ENCODE assay signal across 13 cellular contexts in genomic region chr18:41936471-41937134, GRCh38. TPM values are rescaled to one million over a fixed set of nuclear protein-coding genes. Genes with fewer than 3 reads are reported as not detected.
DNase-seq lines count a peak whose midpoint lies in the region; ATAC-seq and TF ChIP-seq lines count a peak whose summit lies in the region.
"Had no signal": no experiment of that assay in that cellular context is flagged by ENCODE, and none has a peak within 500 bp of the region (broad histone marks: within the 10 kb centered on the region; RNA-seq: fewer than 3 reads in every experiment).

No MANE protein-coding gene starts in this region.

- no peaks in the 10 kb centered on the region for H4K20me1 ChIP-seq in Loucy (ENCODE audit: insufficient read depth, low read length, poor library complexity, severe bottlenecking)

- ATAC-seq in GM21381 (IDR thresholded peaks at IDR 0.05; ENCODE audit: unreplicated experiment) (peak; percentile 73), HG03139 (IDR thresholded peaks at IDR 0.05; ENCODE audit: unreplicated experiment) (no peak)

- peak overlapping the region; percentile 54 for H4K8ac ChIP-seq in mesenchymal stem cell (ENCODE audit: low read length)

- no peaks in the 10 kb centered on the region for H3F3A ChIP-seq in Loucy (ENCODE audit: low read depth)

- 43% methylated on average over 1 of the region's 2 CpGs for WGBS in mesenchymal stem cell
- WGBS in esophagus squamous epithelium, 2 donors: 36 to 41% methylated on average over 2 of the region's 2 CpGs

- no peaks in the 10 kb centered on the region for H3K9me2 ChIP-seq in Loucy (replicated peaks; ENCODE audit: low read depth, low read length)

- no peak overlapping the region for H2AK5ac ChIP-seq in mesenchymal stem cell (ENCODE audit: low read length, severe bottlenecking)

- no peak overlapping the region for H3K4me3 ChIP-seq in Loucy (ENCODE audit: low read length, poor library complexity, severe bottlenecking)
- H3K4me3 ChIP-seq in mesenchymal stem cell (ENCODE audit: insufficient read depth in 1 of 2, low read depth in 1 of 2, low read length in 2 of 2): no peak overlapping the region
- no peak overlapping the region for H3K4me3 ChIP-seq in esophagus squamous epithelium
- H3K4me3 ChIP-seq: suprapubic skin had no signal

- H3K27me3 ChIP-seq in Loucy (ENCODE audit: insufficient read depth, low read length, poor library complexity, severe bottlenecking) (no peaks in the 10 kb centered on the region), mesenchymal stem cell (ENCODE audit: control insufficient read depth in 1 of 2, insufficient read depth in 1 of 2, low read length in 2 of 2) (no peaks in the 10 kb centered on the region), esophagus squamous epithelium (peaks cover 0 to 4% (median 0%) of the 10 kb centered on the region in 4 donors)
- H3K27me3 ChIP-seq: neutrophil, suprapubic skin had no signal

- H3K9ac ChIP-seq in Loucy (ENCODE audit: low read depth, low read length, poor library complexity, severe bottlenecking): peak overlapping the region; percentile 17
- H3K9ac ChIP-seq in mesenchymal stem cell (ENCODE audit: low read length): peak overlapping the region; percentile 38

- H2BK12ac ChIP-seq in mesenchymal stem cell (ENCODE audit: low read length in 2 of 2): no peak overlapping the region

- H2BK15ac ChIP-seq in mesenchymal stem cell (ENCODE audit: low read depth, poor library complexity, severe bottlenecking): no peak overlapping the region

- no peak overlapping the region for H3K23ac ChIP-seq in mesenchymal stem cell (ENCODE audit: low read length in 2 of 2)

- H3K4me1 ChIP-seq in Loucy (ENCODE audit: insufficient read depth, low read length, poor library complexity, severe bottlenecking): peaks cover 27% of the 10 kb centered on the region
- H3K4me1 ChIP-seq in mesenchymal stem cell (ENCODE audit: control insufficient read depth, insufficient read depth, low read depth, low read length): peaks cover 4% of the 10 kb centered on the region
- no peaks in the 10 kb centered on the region for H3K4me1 ChIP-seq in esophagus squamous epithelium
- H3K4me1 ChIP-seq: suprapubic skin had no signal

- peak overlapping the region; percentile 39 for H3K4me2 ChIP-seq in Loucy (ENCODE audit: low read depth, low read length, poor library complexity, severe bottlenecking)
- H3K4me2 ChIP-seq in mesenchymal stem cell (ENCODE audit: low read length, poor library complexity, severe bottlenecking): no peak overlapping the region

- H3K27ac ChIP-seq in mesenchymal stem cell (ENCODE audit: low read length, poor library complexity, severe bottlenecking) (peak overlapping the region; percentile 54), esophagus squamous epithelium (no peak overlapping the region)
- H3K27ac ChIP-seq: neutrophil, suprapubic skin had no signal

- H2AFZ ChIP-seq in Loucy (ENCODE audit: low read length): peak overlapping the region; percentile 74
- H2AFZ ChIP-seq in mesenchymal stem cell (ENCODE audit: low read depth, low read length): peak overlapping the region; percentile 82

- no peaks in the 10 kb centered on the region for H3K79me1 ChIP-seq in mesenchymal stem cell (replicated peaks; ENCODE audit: low read length, poor library complexity, severe bottlenecking)

- intact Hi-C loops in esophagus squamous epithelium (cut with DNase I): no loop called here

- no peak overlapping the region for H4K91ac ChIP-seq in mesenchymal stem cell (ENCODE audit: low read length)

- peak overlapping the region; percentile 8 for H2BK120ac ChIP-seq in mesenchymal stem cell (ENCODE audit: low read depth, low read length)

- H3K36me3 ChIP-seq in Loucy (ENCODE audit: insufficient read depth, low read length): no peaks in the 10 kb centered on the region
- H3K36me3 ChIP-seq in mesenchymal stem cell (ENCODE audit: control insufficient read depth in 1 of 2, insufficient read depth in 2 of 2, low read depth in 1 of 2, low read length in 2 of 2): no peaks in the 10 kb centered on the region
- no peaks in the 10 kb centered on the region for H3K36me3 ChIP-seq in esophagus squamous epithelium
- H3K36me3 ChIP-seq: neutrophil, suprapubic skin had no signal

- TF ChIP-seq CTCF in Loucy (conservative IDR thresholded peaks at IDR 0.05; ENCODE audit: low read length) (no peak), esophagus squamous epithelium (IDR thresholded peaks at IDR 0.05) (no peak)

- H3K4ac ChIP-seq in mesenchymal stem cell (ENCODE audit: low read depth in 1 of 2, low read length in 2 of 2): no peak overlapping the region

- no peak overlapping the region for H2BK5ac ChIP-seq in mesenchymal stem cell (ENCODE audit: low read depth, low read length, poor library complexity, severe bottlenecking)

- H3K79me2 ChIP-seq in Loucy (ENCODE audit: insufficient read depth, low read length): no peaks in the 10 kb centered on the region

- H3K14ac ChIP-seq in mesenchymal stem cell (ENCODE audit: low read length in 2 of 2): no peak overlapping the region

- DNase-seq in GM03348 (ENCODE audit: low spot score) (peak; percentile 14), mesenchymal stem cell (peak; percentile 23), DMS79 (lab: John Stamatoyannopoulos, UW) (no peak), GF-D8 (lab: John Stamatoyannopoulos, UW) (no peak), esophagus squamous epithelium (lab: John Stamatoyannopoulos, UW) (no peak)
- DNase-seq: activated CD4-positive, CD25-positive, alpha-beta regulatory T cell treated with anti-CD3 and anti-CD28 coated beads, Interleukin-2, amount 50 U/mL, for 72 hours; activated naive CD4-positive, alpha-beta T cell treated with anti-CD3 and anti-CD28 coated beads for 36 hours; COR-L47 had no signal

- no peak for TF ChIP-seq POLR2A in esophagus squamous epithelium (IDR thresholded peaks at IDR 0.05)

- no peaks in the 10 kb centered on the region for H3K9me3 ChIP-seq in Loucy (ENCODE audit: insufficient read depth, low read depth, low read length)
- H3K9me3 ChIP-seq in mesenchymal stem cell (ENCODE audit: control insufficient read depth, low read length): no peaks in the 10 kb centered on the region
- H3K9me3 ChIP-seq in esophagus squamous epithelium: no peaks in the 10 kb centered on the region
- H3K9me3 ChIP-seq: neutrophil, suprapubic skin had no signal

- peak overlapping the region in 1 of 2 experiments; percentile 62 for H3K18ac ChIP-seq in mesenchymal stem cell (ENCODE audit: low read depth in 1 of 2, low read length in 2 of 2)

RNA-seq across cellular contexts. Expression of gene PIK3C3, which starts 18.4 kb away (rescaled TPM):
- polyA plus RNA-seq in mesenchymal stem cell (2013, experiment 1 of 2): 32.1 TPM
- polyA plus RNA-seq in mesenchymal stem cell (2013, experiment 2 of 2): 34.8 TPM
- total RNA-seq in esophagus squamous epithelium: 10 to 100 TPM; 17.2 to 43.9 (median 23.6) TPM

Comparison
In these comparisons a context has a peak if more than half of its experiments do, and no peak if none do; other contexts are left out.
1. DNase-seq: peak in GM03348 (single experiment) and mesenchymal stem cell (single experiment); none in DMS79 (single experiment), GF-D8 (single experiment) and esophagus squamous epithelium (single experiment).